ENCODE assay signal across 8 cellular contexts in genomic region chr9:32384002-32384363, GRCh38. TPM values are rescaled to one million over a fixed set of nuclear protein-coding genes. Genes with fewer than 3 reads are reported as not detected.
DNase-seq lines count a peak whose midpoint lies in the region; ATAC-seq and TF ChIP-seq lines count a peak whose summit lies in the region.

No MANE protein-coding gene starts in this region.

- 5% methylated on average over 13 of the region's 13 CpGs for WGBS in liver

- no peak for ATAC-seq in activated naive CD8-positive, alpha-beta T cell treated with anti-CD3 and anti-CD28 coated beads, Interleukin-2, amount 50 U/mL, for 24 hours
- ATAC-seq in GM21723 (IDR thresholded peaks at IDR 0.05; ENCODE audit: unreplicated experiment) (no peak), GM18868 (IDR thresholded peaks at IDR 0.05; ENCODE audit: unreplicated experiment) (no peak)

- peak overlapping the region; percentile 65 for H3K27ac Mint-ChIP-seq in activated CD4-positive, alpha-beta T cell treated with anti-CD3 and anti-CD28 coated beads, Interleukin-2, amount 10 ng/mL, durations not matched to agents 7 days and 5 days
- H3K27ac Mint-ChIP-seq in activated naive CD8-positive, alpha-beta T cell treated with anti-CD3 and anti-CD28 coated beads, Interleukin-2, amount 50 U/mL, for 24 hours: no peak overlapping the region
- no peak overlapping the region for H3K27ac Mint-ChIP-seq in type B pancreatic cell

- no peaks in the 10 kb centered on the region for H3K9me3 Mint-ChIP-seq in activated CD4-positive, alpha-beta T cell treated with anti-CD3 and anti-CD28 coated beads, Interleukin-2, amount 10 ng/mL, durations not matched to agents 7 days and 5 days
- no peaks in the 10 kb centered on the region for H3K9me3 Mint-ChIP-seq in activated naive CD8-positive, alpha-beta T cell treated with anti-CD3 and anti-CD28 coated beads, Interleukin-2, amount 50 U/mL, for 24 hours
- H3K9me3 Mint-ChIP-seq in type B pancreatic cell: no peaks in the 10 kb centered on the region

- H3K36me3 Mint-ChIP-seq in activated CD4-positive, alpha-beta T cell treated with anti-CD3 and anti-CD28 coated beads, Interleukin-2, amount 10 ng/mL, durations not matched to agents 7 days and 5 days (ENCODE audit: low read depth): no peaks in the 10 kb centered on the region
- H3K36me3 Mint-ChIP-seq in activated naive CD8-positive, alpha-beta T cell treated with anti-CD3 and anti-CD28 coated beads, Interleukin-2, amount 50 U/mL, for 24 hours (ENCODE audit: low read depth): peaks cover 1% of the 10 kb centered on the region
- no peaks in the 10 kb centered on the region for H3K36me3 Mint-ChIP-seq in type B pancreatic cell

- no peaks in the 10 kb centered on the region for H3K27me3 ChIP-seq in liver (ENCODE audit: control insufficient read depth in 4 of 4, insufficient read depth in 4 of 4, low read length in 3 of 4)

- H3K4me1 ChIP-seq in liver (ENCODE audit: control insufficient read depth in 4 of 4, insufficient read depth in 4 of 4, low read length in 3 of 4): peaks cover 10 to 49% (median 38%) of the 10 kb centered on the region in 4 donors

- no peaks in the 10 kb centered on the region for H3K9me3 ChIP-seq in liver (ENCODE audit: control insufficient read depth in 4 of 4, low read length in 3 of 4)

- H3K4me3 ChIP-seq in liver (ENCODE audit: low read depth in 1 of 3, low read length in 3 of 3): peak overlapping the region in 2 of 3 donors; percentile 44 to 85

- peaks cover 25% of the 10 kb centered on the region for H3K4me1 Mint-ChIP-seq in activated CD4-positive, alpha-beta T cell treated with anti-CD3 and anti-CD28 coated beads, Interleukin-2, amount 10 ng/mL, durations not matched to agents 7 days and 5 days
- H3K4me1 Mint-ChIP-seq in activated naive CD8-positive, alpha-beta T cell treated with anti-CD3 and anti-CD28 coated beads, Interleukin-2, amount 50 U/mL, for 24 hours: peaks cover 14% of the 10 kb centered on the region
- H3K4me1 Mint-ChIP-seq in type B pancreatic cell (ENCODE audit: unreplicated experiment): peaks cover 3% of the 10 kb centered on the region

- H3K27ac ChIP-seq in liver (ENCODE audit: low read depth in 1 of 2, low read length in 2 of 2): peak overlapping the region; percentile 82 to 83

- peak overlapping the region in 1 of 2 donors; percentile 11 for H3K9ac ChIP-seq in liver (ENCODE audit: low read depth in 1 of 2, low read length in 2 of 2)

- no peak for DNase-seq in activated CD4-positive, alpha-beta T cell treated with anti-CD3 and anti-CD28 coated beads, Interleukin-2, amount 10 ng/mL, durations not matched to agents 7 days and 5 days
- DNase-seq in activated CD4-positive, alpha-beta T cell treated with anti-CD3 and anti-CD28 coated beads for 48 hours: no peak
- no peak for DNase-seq in activated naive CD8-positive, alpha-beta T cell treated with anti-CD3 and anti-CD28 coated beads, Interleukin-2, amount 50 U/mL, for 24 hours
- DNase-seq in type B pancreatic cell (ENCODE audit: extremely low spot score, unreplicated experiment) (no peak), cortex of kidney (lab: John Stamatoyannopoulos, UW) (no peak)

- H3K4me3 Mint-ChIP-seq in activated CD4-positive, alpha-beta T cell treated with anti-CD3 and anti-CD28 coated beads, Interleukin-2, amount 10 ng/mL, durations not matched to agents 7 days and 5 days: peak overlapping the region; percentile 67
- peak overlapping the region; percentile 82 for H3K4me3 Mint-ChIP-seq in activated naive CD8-positive, alpha-beta T cell treated with anti-CD3 and anti-CD28 coated beads, Interleukin-2, amount 50 U/mL, for 24 hours
- peak overlapping the region; percentile 85 for H3K4me3 Mint-ChIP-seq in type B pancreatic cell

- H3K36me3 ChIP-seq in liver (ENCODE audit: control insufficient read depth in 4 of 4, insufficient read depth in 3 of 4, low read depth in 1 of 4, low read length in 3 of 4): peaks cover 0 to 3% (median under 1%) of the 10 kb centered on the region in 4 donors

- TF ChIP-seq CTCF in liver (IDR thresholded peaks at IDR 0.05; ENCODE audit: low read depth, low read length, missing input control): no peak
- no peak for TF ChIP-seq CTCF in type B pancreatic cell (conservative IDR thresholded peaks at IDR 0.05)

- CTCF ChIA-PET in activated CD4-positive, alpha-beta T cell treated with anti-CD3 and anti-CD28 coated beads, Interleukin-2, amount 10 ng/mL, durations not matched to agents 7 days and 5 days (lab: Charles Lee): interaction anchor here (1.0 to 4.5 kb wide), 7 partner anchors 9 to 203 kb away, joined by 3 to 23 read pairs (median 5); partner anchors contain the start of gene NDUFB6

- POLR2A ChIA-PET in activated CD4-positive, alpha-beta T cell treated with anti-CD3 and anti-CD28 coated beads, Interleukin-2, amount 10 ng/mL, durations not matched to agents 7 days and 5 days (lab: Charles Lee): no interaction called here

- TF ChIP-seq RAD21 in liver (IDR thresholded peaks at IDR 0.05): no peak

- peaks cover 35% of the 10 kb centered on the region for H3K27me3 Mint-ChIP-seq in activated CD4-positive, alpha-beta T cell treated with anti-CD3 and anti-CD28 coated beads, Interleukin-2, amount 10 ng/mL, durations not matched to agents 7 days and 5 days
- H3K27me3 Mint-ChIP-seq in activated naive CD8-positive, alpha-beta T cell treated with anti-CD3 and anti-CD28 coated beads, Interleukin-2, amount 50 U/mL, for 24 hours: peaks cover 19% of the 10 kb centered on the region
- peaks cover 45% of the 10 kb centered on the region for H3K27me3 Mint-ChIP-seq in type B pancreatic cell

TF ChIP-seq in liver, 16 proteins besides CTCF, POLR2A, EP300 and RAD21:
- peak; percentile 22 for TF ChIP-seq NR2F2 (IDR thresholded peaks at IDR 0.05)
- no peak for TF ChIP-seq HNF4A (conservative IDR thresholded peaks at IDR 0.05)
- TF ChIP-seq EGR1 (IDR thresholded peaks at IDR 0.05; ENCODE audit: low read depth in 2 of 2): no peak
- TF ChIP-seq RXRA (IDR thresholded peaks at IDR 0.05): no peak

RNA-seq across cellular contexts. Expression of gene ACO1, which starts 0.5 kb away (rescaled TPM):
- total RNA-seq in activated CD4-positive, alpha-beta T cell treated with anti-CD3 and anti-CD28 coated beads, Interleukin-2, amount 10 ng/mL, durations not matched to agents 7 days and 5 days: 1 to 10 TPM; 8.1 to 8.6 TPM
- total RNA-seq in liver (10 to 100 TPM; 41.3 to 78.5 TPM), type B pancreatic cell (ENCODE audit: low replicate concordance) (31.6 and 32.5 TPM in 2 replicates)
- 10 to 100 TPM; 46.9 to 72.1 TPM for polyA plus RNA-seq in liver
